In the genomic region with DNA sequence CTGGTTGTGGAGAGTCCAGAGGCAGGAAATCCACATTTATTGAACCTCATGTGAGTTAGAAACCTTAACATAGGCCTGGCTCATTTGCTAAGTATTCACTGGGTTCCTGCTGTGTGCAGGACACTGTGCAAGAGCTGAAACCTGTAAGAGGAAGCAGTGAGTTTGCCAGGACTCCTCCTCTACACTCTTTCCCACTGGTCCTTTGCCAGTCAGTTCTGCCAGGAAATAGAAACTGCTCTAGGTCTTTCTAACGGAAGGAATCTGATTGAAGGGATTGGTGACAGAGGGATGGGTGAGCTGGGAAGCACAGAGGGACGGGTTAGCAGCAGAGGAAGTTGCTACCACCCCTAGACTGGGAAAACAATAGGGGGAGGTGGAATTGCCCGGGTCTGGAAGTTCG, we compare ENCODE assay signal across 14 cellular contexts.
DNase-seq lines count a peak whose midpoint lies in the region; ATAC-seq and TF ChIP-seq lines count a peak whose summit lies in the region.
"Had no signal": no experiment of that assay in that cellular context is flagged by ENCODE, and none has a peak within 500 bp of the region (broad histone marks: within the 10 kb centered on the region; RNA-seq: fewer than 3 reads in every experiment).

No MANE protein-coding gene starts in this region.

- H3K36me3 Mint-ChIP-seq in natural killer cell treated with Interleukin-12 subunit alpha and Interleukin-12 subunit beta and Interleukin-15 and Interleukin-18, amount 100 ng/mL, for 72 hours, result no peaks in the 10 kb centered on the region

- H3K9me3 Mint-ChIP-seq in natural killer cell treated with Interleukin-12 subunit alpha and Interleukin-12 subunit beta and Interleukin-15 and Interleukin-18, amount 100 ng/mL, for 72 hours, result no peaks in the 10 kb centered on the region
- H3K9me3 Mint-ChIP-seq: T-helper 1 cell treated with Interleukin-12 subunit alpha and Interleukin-12 subunit beta and Interleukin-4 antibody, amounts not matched to agents 30 μg/mL and 1 μg/mL, for 36 hours had no signal

- no peaks in the 10 kb centered on the region for H3K4me1 ChIP-seq in lower lobe of right lung
- H3K4me1 ChIP-seq: suprapubic skin had no signal

- TF ChIP-seq CTCF in cardiac fibroblast (IDR thresholded peaks at IDR 0.05; ENCODE audit: low read depth, low read length), result no peak
- TF ChIP-seq CTCF in lower lobe of right lung (IDR thresholded peaks at IDR 0.05), result no peak

- H3K4me3 ChIP-seq in MG63 (no peak overlapping the region), cardiac fibroblast (replicated peaks in 1 of 2; ENCODE audit: low read depth in 2 of 2, low read length in 2 of 2) (no peak overlapping the region), lower lobe of right lung (no peak overlapping the region)
- H3K4me3 ChIP-seq: esophagus squamous epithelium, suprapubic skin had no signal

- H3K36me3 ChIP-seq in MG63 (no peaks in the 10 kb centered on the region), lower lobe of right lung (no peaks in the 10 kb centered on the region)
- H3K36me3 ChIP-seq: esophagus squamous epithelium, suprapubic skin had no signal

- H3K27ac Mint-ChIP-seq in natural killer cell treated with Interleukin-12 subunit alpha and Interleukin-12 subunit beta and Interleukin-15 and Interleukin-18, amount 100 ng/mL, for 72 hours, result no peak overlapping the region
- H3K27ac Mint-ChIP-seq: T-helper 1 cell treated with Interleukin-12 subunit alpha and Interleukin-12 subunit beta and Interleukin-4 antibody, amounts not matched to agents 30 μg/mL and 1 μg/mL, for 36 hours had no signal

- intact Hi-C loops in lower lobe of right lung (cut with DNase I), result no loop called here

- H3K27me3 ChIP-seq in MG63 (no peaks in the 10 kb centered on the region), lower lobe of right lung (ENCODE audit: low read depth) (no peaks in the 10 kb centered on the region)
- H3K27me3 ChIP-seq: esophagus squamous epithelium, suprapubic skin had no signal

- H3K4me3 Mint-ChIP-seq in natural killer cell treated with Interleukin-12 subunit alpha and Interleukin-12 subunit beta and Interleukin-15 and Interleukin-18, amount 100 ng/mL, for 72 hours, result no peak overlapping the region
- H3K4me3 Mint-ChIP-seq: T-helper 1 cell treated with Interleukin-12 subunit alpha and Interleukin-12 subunit beta and Interleukin-4 antibody, amounts not matched to agents 30 μg/mL and 1 μg/mL, for 36 hours had no signal

- DNase-seq in AG20443 (ENCODE audit: low spot score), result peak; percentile 57
- peak; percentile 64 for DNase-seq in MG63
- peak; percentile 81 to 84 for DNase-seq in cardiac fibroblast (ENCODE audit: low read depth in 2 of 2)
- no peak for DNase-seq in lower lobe of right lung
- DNase-seq in DMS53 (lab: John Stamatoyannopoulos, UW), result no peak
- DNase-seq in NCI-H187 (lab: John Stamatoyannopoulos, UW), result no peak
- DNase-seq in natural killer cell treated with Interleukin-12 subunit alpha and Interleukin-12 subunit beta and Interleukin-15 and Interleukin-18, amount 100 ng/mL, for 72 hours (ENCODE audit: low spot score), result no peak
- DNase-seq: aorta, esophagus squamous epithelium, NCI-H1105 had no signal

- peaks cover 8 to 10% of the 10 kb centered on the region in 2 donors for H3K27me3 Mint-ChIP-seq in natural killer cell treated with Interleukin-12 subunit alpha and Interleukin-12 subunit beta and Interleukin-15 and Interleukin-18, amount 100 ng/mL, for 72 hours

- H3K9me3 ChIP-seq in MG63 (no peaks in the 10 kb centered on the region), lower lobe of right lung (no peaks in the 10 kb centered on the region)
- H3K9me3 ChIP-seq: esophagus squamous epithelium, suprapubic skin had no signal

- H3K4me1 Mint-ChIP-seq in natural killer cell treated with Interleukin-12 subunit alpha and Interleukin-12 subunit beta and Interleukin-15 and Interleukin-18, amount 100 ng/mL, for 72 hours (ENCODE audit: low read depth in 2 of 2), result no peaks in the 10 kb centered on the region

- ATAC-seq in lower lobe of right lung (peak; percentile 23 to 25), HG03135 (IDR thresholded peaks at IDR 0.05; ENCODE audit: unreplicated experiment) (no peak)
- no peak for ATAC-seq in natural killer cell treated with Interleukin-12 subunit alpha and Interleukin-12 subunit beta and Interleukin-15 and Interleukin-18, amount 100 ng/mL, for 72 hours

- H3K27ac ChIP-seq in lower lobe of right lung, result no peak overlapping the region
- H3K27ac ChIP-seq: esophagus squamous epithelium, parathyroid adenoma, suprapubic skin had no signal

Comparison
In these comparisons a context has a peak if more than half of its experiments do, and no peak if none do; other contexts are left out.
1. DNase-seq: peak in AG20443 (single experiment), MG63 (single experiment) and cardiac fibroblast (2 of 2); none in lower lobe of right lung (single experiment), DMS53 (single experiment), NCI-H187 (0 of 2) and natural killer cell treated with Interleukin-12 subunit alpha and Interleukin-12 subunit beta and Interleukin-15 and Interleukin-18, amount 100 ng/mL, for 72 hours (single experiment).
2. ATAC-seq: peak in lower lobe of right lung (2 of 2); none in HG03135 (single experiment) and natural killer cell treated with Interleukin-12 subunit alpha and Interleukin-12 subunit beta and Interleukin-15 and Interleukin-18, amount 100 ng/mL, for 72 hours (0 of 2).